In the genomic region with DNA sequence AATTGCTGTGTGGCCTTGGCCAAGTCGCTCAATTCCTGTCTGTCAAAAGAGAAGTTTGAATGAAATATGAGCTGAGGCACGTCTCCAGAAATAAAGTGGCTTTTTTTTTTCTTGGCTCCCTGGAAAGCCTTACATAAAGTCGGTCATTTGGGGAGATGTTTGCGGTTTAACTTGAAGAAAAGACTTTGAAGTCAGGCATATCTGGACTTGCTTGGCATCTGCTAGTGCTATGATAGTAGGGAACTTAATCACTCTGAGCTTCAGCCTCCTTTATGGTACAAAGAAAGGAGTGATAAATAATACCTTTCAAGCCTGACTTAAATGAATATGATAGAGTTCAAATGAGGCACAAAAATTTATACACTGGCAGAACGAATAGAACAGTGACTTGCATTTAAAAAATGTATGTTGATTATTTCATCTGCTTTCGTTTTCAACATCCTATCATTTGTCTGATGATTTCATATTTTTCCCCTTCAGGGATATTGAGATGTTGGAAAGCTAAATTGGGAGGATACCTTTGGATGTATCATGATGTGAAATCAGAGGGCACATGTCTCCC, we compare ENCODE assay signal across 1 cellular context.
TF ChIP-seq lines count a peak whose summit lies in the region.

No MANE protein-coding gene starts in this region.

TF ChIP-seq in IMR-90, 13 proteins besides CTCF, POLR2A, EP300 and RAD21:
- TF ChIP-seq, protein P1, sequence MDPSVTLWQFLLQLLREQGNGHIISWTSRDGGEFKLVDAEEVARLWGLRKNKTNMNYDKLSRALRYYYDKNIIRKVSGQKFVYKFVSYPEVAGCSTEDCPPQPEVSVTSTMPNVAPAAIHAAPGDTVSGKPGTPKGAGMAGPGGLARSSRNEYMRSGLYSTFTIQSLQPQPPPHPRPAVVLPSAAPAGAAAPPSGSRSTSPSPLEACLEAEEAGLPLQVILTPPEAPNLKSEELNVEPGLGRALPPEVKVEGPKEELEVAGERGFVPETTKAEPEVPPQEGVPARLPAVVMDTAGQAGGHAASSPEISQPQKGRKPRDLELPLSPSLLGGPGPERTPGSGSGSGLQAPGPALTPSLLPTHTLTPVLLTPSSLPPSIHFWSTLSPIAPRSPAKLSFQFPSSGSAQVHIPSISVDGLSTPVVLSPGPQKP (IDR thresholded peaks at IDR 0.05; ENCODE audit: borderline replicate concordance, low read depth, low read length): no peak
- 0 out of 2 replicates have a peak, but pooled peaks have one; percentile 22 for TF ChIP-seq NFE2L2 (IDR thresholded peaks at IDR 0.05; ENCODE audit: low read depth, low read length)
TF ChIP-seq in IMR-90: peak in this region for 1.
